Comparison of ENCODE assay signal across 16 cellular contexts in genomic region chr11:69445131-69445470, GRCh38. TPM values are rescaled to one million over a fixed set of nuclear protein-coding genes. Genes with fewer than 3 reads are reported as not detected.
DNase-seq lines count a peak whose midpoint lies in the region; ATAC-seq and TF ChIP-seq lines count a peak whose summit lies in the region.
"Had no signal": no experiment of that assay in that cellular context is flagged by ENCODE, and none has a peak within 500 bp of the region (broad histone marks: within the 10 kb centered on the region; RNA-seq: fewer than 3 reads in every experiment).

No MANE protein-coding gene starts in this region.

- H3K4me1 Mint-ChIP-seq in activated naive CD8-positive, alpha-beta T cell (ENCODE audit: low read depth) = peaks cover 10% of the 10 kb centered on the region
- H3K4me1 Mint-ChIP-seq in activated naive CD8-positive, alpha-beta T cell treated with anti-CD3 and anti-CD28 coated beads for 36 hours = peaks cover 14% of the 10 kb centered on the region
- peaks cover 48% of the 10 kb centered on the region for H3K4me1 Mint-ChIP-seq in nephron
- peaks cover 9% of the 10 kb centered on the region for H3K4me1 Mint-ChIP-seq in activated CD4-positive, alpha-beta memory T cell treated with anti-CD3 and anti-CD28 coated beads, Interleukin-2, amount 10 ng/mL, durations not matched to agents 7 days and 5 days
- no peaks in the 10 kb centered on the region for H3K4me1 Mint-ChIP-seq in activated T-helper 17 cell treated with anti-CD3 and anti-CD28 coated beads, Interleukin-2, amount 50 U/mL, for 72 hours

- no peak for TF ChIP-seq POLR2A in upper lobe of left lung (IDR thresholded peaks at IDR 0.05)

- H3K4me3 ChIP-seq in brain microvascular endothelial cell (ENCODE audit: low read depth, low read length) (no peak overlapping the region), upper lobe of left lung (no peak overlapping the region)
- H3K4me3 ChIP-seq: SJCRH30 had no signal

- H3K4me3 Mint-ChIP-seq in activated naive CD8-positive, alpha-beta T cell = no peak overlapping the region
- H3K4me3 Mint-ChIP-seq in activated naive CD8-positive, alpha-beta T cell treated with anti-CD3 and anti-CD28 coated beads for 36 hours = no peak overlapping the region
- H3K4me3 Mint-ChIP-seq in nephron = peak overlapping the region in 1 of 3 experiments; percentile 31
- no peak overlapping the region for H3K4me3 Mint-ChIP-seq in activated CD4-positive, alpha-beta memory T cell treated with anti-CD3 and anti-CD28 coated beads, Interleukin-2, amount 10 ng/mL, durations not matched to agents 7 days and 5 days
- H3K4me3 Mint-ChIP-seq in activated T-helper 17 cell treated with anti-CD3 and anti-CD28 coated beads, Interleukin-2, amount 50 U/mL, for 72 hours = no peak overlapping the region
- H3K4me3 Mint-ChIP-seq: activated CD4-positive, alpha-beta T cell treated with anti-CD3 and anti-CD28 coated beads for 36 hours had no signal

- no peaks in the 10 kb centered on the region for H3K27me3 ChIP-seq in brain microvascular endothelial cell (replicated peaks)
- H3K27me3 ChIP-seq in upper lobe of left lung = no peaks in the 10 kb centered on the region
- H3K27me3 ChIP-seq: SJCRH30 had no signal

- TF ChIP-seq EP300 in upper lobe of left lung (IDR thresholded peaks at IDR 0.05) = no peak

- TF ChIP-seq CTCF in brain microvascular endothelial cell (IDR thresholded peaks at IDR 0.05; ENCODE audit: low read depth, low read length, missing control alignments) = no peak
- TF ChIP-seq CTCF in nephron (IDR thresholded peaks at IDR 0.05; ENCODE audit: unreplicated experiment in 3 of 3) = no peak
- no peak for TF ChIP-seq CTCF in upper lobe of left lung (IDR thresholded peaks at IDR 0.05)

- peak overlapping the region; percentile 34 for H3K27ac Mint-ChIP-seq in activated naive CD8-positive, alpha-beta T cell
- no peak overlapping the region for H3K27ac Mint-ChIP-seq in activated naive CD8-positive, alpha-beta T cell treated with anti-CD3 and anti-CD28 coated beads for 36 hours
- H3K27ac Mint-ChIP-seq in nephron = peak overlapping the region; percentile 71 to 99 (median 79)
- H3K27ac Mint-ChIP-seq in activated CD4-positive, alpha-beta memory T cell treated with anti-CD3 and anti-CD28 coated beads, Interleukin-2, amount 10 ng/mL, durations not matched to agents 7 days and 5 days = no peak overlapping the region
- H3K27ac Mint-ChIP-seq in activated T-helper 17 cell treated with anti-CD3 and anti-CD28 coated beads, Interleukin-2, amount 50 U/mL, for 72 hours = no peak overlapping the region
- H3K27ac Mint-ChIP-seq: activated CD4-positive, alpha-beta T cell treated with anti-CD3 and anti-CD28 coated beads for 36 hours had no signal

- in situ Hi-C loops in brain microvascular endothelial cell (cut with HindIII; ENCODE audit: low pct_ligation_motif_present, low sequenced_read_pairs) = no loop called here

- peak in 1 of 2 donors; percentile 4 for ATAC-seq in upper lobe of left lung (ENCODE audit: low FRiP score in 2 of 2)
- no peak for ATAC-seq in activated T-helper 17 cell treated with anti-CD3 and anti-CD28 coated beads, Interleukin-2, amount 50 U/mL, for 72 hours (replicated peaks)
- ATAC-seq: activated CD4-positive, alpha-beta T cell treated with anti-CD3 and anti-CD28 coated beads for 36 hours had no signal

- H3K27ac ChIP-seq in brain microvascular endothelial cell (peak overlapping the region; percentile 80), upper lobe of left lung (peak overlapping the region; percentile 79 to 85 (median 82))
- H3K27ac ChIP-seq: 22Rv1, SJCRH30 had no signal

- CTCF ChIA-PET in activated CD4-positive, alpha-beta memory T cell treated with anti-CD3 and anti-CD28 coated beads, Interleukin-2, amount 10 ng/mL, durations not matched to agents 7 days and 5 days (lab: Charles Lee) = no interaction called here

- H3K9me3 ChIP-seq in upper lobe of left lung = no peaks in the 10 kb centered on the region
- H3K9me3 ChIP-seq: SJCRH30 had no signal

- POLR2A ChIA-PET in activated CD4-positive, alpha-beta memory T cell treated with anti-CD3 and anti-CD28 coated beads, Interleukin-2, amount 10 ng/mL, durations not matched to agents 7 days and 5 days (lab: Charles Lee) = no interaction called here

- H3K36me3 ChIP-seq in brain microvascular endothelial cell (replicated peaks) = no peaks in the 10 kb centered on the region
- H3K36me3 ChIP-seq in upper lobe of left lung = no peaks in the 10 kb centered on the region
- H3K36me3 ChIP-seq: SJCRH30 had no signal

- no peak for DNase-seq in activated naive CD8-positive, alpha-beta T cell treated with anti-CD3 and anti-CD28 coated beads for 36 hours
- DNase-seq in brain microvascular endothelial cell (no peak), upper lobe of left lung (no peak), NCI-H69 (lab: John Stamatoyannopoulos, UW) (no peak)
- no peak for DNase-seq in activated CD4-positive, alpha-beta memory T cell treated with anti-CD3 and anti-CD28 coated beads, Interleukin-2, amount 10 ng/mL, durations not matched to agents 7 days and 5 days
- DNase-seq: central memory CD4-positive, alpha-beta T cell; NCI-H2227 treated with DMSO at 0.1 percent for 48 hours; SJCRH30; stimulated activated CD4-positive, alpha-beta T cell treated with anti-CD3 and anti-CD28 coated beads, Interleukin-1b, Interleukin-23, amount 100 ng/mL, for 48 hours; stimulated activated naive CD4-positive, alpha-beta T cell had no signal

- peaks cover 10% of the 10 kb centered on the region for H3K27me3 Mint-ChIP-seq in activated naive CD8-positive, alpha-beta T cell
- H3K27me3 Mint-ChIP-seq in activated naive CD8-positive, alpha-beta T cell treated with anti-CD3 and anti-CD28 coated beads for 36 hours = peaks cover 28% of the 10 kb centered on the region
- H3K27me3 Mint-ChIP-seq in nephron (ENCODE audit: low read depth) = peaks cover 20% of the 10 kb centered on the region
- peaks cover 4% of the 10 kb centered on the region for H3K27me3 Mint-ChIP-seq in activated CD4-positive, alpha-beta memory T cell treated with anti-CD3 and anti-CD28 coated beads, Interleukin-2, amount 10 ng/mL, durations not matched to agents 7 days and 5 days
- H3K27me3 Mint-ChIP-seq in activated T-helper 17 cell treated with anti-CD3 and anti-CD28 coated beads, Interleukin-2, amount 50 U/mL, for 72 hours = no peaks in the 10 kb centered on the region

- H3K36me3 Mint-ChIP-seq in activated naive CD8-positive, alpha-beta T cell = no peaks in the 10 kb centered on the region
- no peaks in the 10 kb centered on the region for H3K36me3 Mint-ChIP-seq in activated naive CD8-positive, alpha-beta T cell treated with anti-CD3 and anti-CD28 coated beads for 36 hours
- H3K36me3 Mint-ChIP-seq in nephron (ENCODE audit: low read depth) = no peaks in the 10 kb centered on the region
- no peaks in the 10 kb centered on the region for H3K36me3 Mint-ChIP-seq in activated CD4-positive, alpha-beta memory T cell treated with anti-CD3 and anti-CD28 coated beads, Interleukin-2, amount 10 ng/mL, durations not matched to agents 7 days and 5 days (ENCODE audit: low read depth)
- no peaks in the 10 kb centered on the region for H3K36me3 Mint-ChIP-seq in activated T-helper 17 cell treated with anti-CD3 and anti-CD28 coated beads, Interleukin-2, amount 50 U/mL, for 72 hours (ENCODE audit: low read depth)

- H3K4me1 ChIP-seq in upper lobe of left lung = peaks cover 59 to 67% (median 64%) of the 10 kb centered on the region in 4 donors

- 54 to 56% methylated on average over 11 of the region's 11 CpGs for WGBS in upper lobe of left lung, 2 donors

- H3K9me3 Mint-ChIP-seq in activated naive CD8-positive, alpha-beta T cell (ENCODE audit: low read depth) = no peaks in the 10 kb centered on the region
- no peaks in the 10 kb centered on the region for H3K9me3 Mint-ChIP-seq in activated naive CD8-positive, alpha-beta T cell treated with anti-CD3 and anti-CD28 coated beads for 36 hours
- no peaks in the 10 kb centered on the region for H3K9me3 Mint-ChIP-seq in nephron
- H3K9me3 Mint-ChIP-seq in activated CD4-positive, alpha-beta memory T cell treated with anti-CD3 and anti-CD28 coated beads, Interleukin-2, amount 10 ng/mL, durations not matched to agents 7 days and 5 days = no peaks in the 10 kb centered on the region
- no peaks in the 10 kb centered on the region for H3K9me3 Mint-ChIP-seq in activated T-helper 17 cell treated with anti-CD3 and anti-CD28 coated beads, Interleukin-2, amount 50 U/mL, for 72 hours
- H3K9me3 Mint-ChIP-seq: neural crest cell had no signal

RNA-seq across cellular contexts. Expression of gene LINC01488, which starts 36.4 kb away (rescaled TPM):
- total RNA-seq in activated naive CD8-positive, alpha-beta T cell treated with anti-CD3 and anti-CD28 coated beads for 36 hours = not detected
- not detected for total RNA-seq in upper lobe of left lung
- total RNA-seq in activated CD4-positive, alpha-beta memory T cell treated with anti-CD3 and anti-CD28 coated beads, Interleukin-2, amount 10 ng/mL, durations not matched to agents 7 days and 5 days = not detected
- not detected for total RNA-seq in activated T-helper 17 cell treated with anti-CD3 and anti-CD28 coated beads, Interleukin-2, amount 50 U/mL, for 72 hours
- total RNA-seq: activated CD4-positive, alpha-beta T cell treated with anti-CD3 and anti-CD28 coated beads for 36 hours; neural crest cell; SJCRH30 had no signal

Comparison
In these comparisons a context has a peak if more than half of its experiments do, and no peak if none do; other contexts are left out.
1. H3K27ac Mint-ChIP-seq: peak in activated naive CD8-positive, alpha-beta T cell (single experiment) and nephron (3 of 3); none in activated naive CD8-positive, alpha-beta T cell treated with anti-CD3 and anti-CD28 coated beads for 36 hours (single experiment), activated CD4-positive, alpha-beta memory T cell treated with anti-CD3 and anti-CD28 coated beads, Interleukin-2, amount 10 ng/mL, durations not matched to agents 7 days and 5 days (single experiment) and activated T-helper 17 cell treated with anti-CD3 and anti-CD28 coated beads, Interleukin-2, amount 50 U/mL, for 72 hours (single experiment).